Comparison of ENCODE assay signal across 8 cellular contexts in genomic region chr11:5809122-5809519, GRCh38. TPM values are rescaled to one million over a fixed set of nuclear protein-coding genes. Genes with fewer than 3 reads are reported as not detected.
A peak's percentile ranks its signal among the peaks of the same experiment; 100 is the strongest.
DNase-seq lines count a peak whose midpoint lies in the region; ATAC-seq and TF ChIP-seq lines count a peak whose summit lies in the region.

No MANE protein-coding gene starts in this region.

- ATAC-seq in GM21360 (IDR thresholded peaks at IDR 0.05; ENCODE audit: unreplicated experiment) (peak; percentile 41), HG03039 (IDR thresholded peaks at IDR 0.05; ENCODE audit: unreplicated experiment) (no peak)

- in situ Hi-C loops in ACHN (cut with HindIII; ENCODE audit: low pct_ligation_motif_present, low pct_unique_long_range_greater_than_20kb, low sequenced_read_pairs): no loop called here

- H2BK15ac ChIP-seq in neuronal stem cell (ENCODE audit: low read length): no peak overlapping the region

- H3K9ac ChIP-seq in KMS-11 (no peak overlapping the region; the same call in 1 of the 2 replicates), neuronal stem cell (ENCODE audit: low read depth, low read length, poor library complexity) (no peak overlapping the region)

- no peak overlapping the region for H3K23ac ChIP-seq in neuronal stem cell (ENCODE audit: low read depth, low read length, poor library complexity)

- H3K4me1 ChIP-seq in KMS-11 (ENCODE audit: low read depth, poor library complexity, severe bottlenecking): no peaks in the 10 kb centered on the region
- peaks cover 0 to 3% of the 10 kb centered on the region in 2 donors for H3K4me1 ChIP-seq in neuronal stem cell (ENCODE audit: control insufficient read depth in 2 of 2, insufficient read depth in 1 of 2, low read depth in 1 of 2, low read length in 2 of 2)
- H3K4me1 ChIP-seq in SJCRH30: no peaks in the 10 kb centered on the region

- WGBS in neuronal stem cell (ENCODE audit: extremely low coverage in 2 of 2, insufficient read length in 2 of 2, insufficient replicate concordance in 1 of 2), 2 donors: no CpG with 5 or more reads among the region's 5 CpGs

- H3K27me3 ChIP-seq in KMS-11 (ENCODE audit: insufficient read depth, low read depth) (no peaks in the 10 kb centered on the region), dorsolateral prefrontal cortex (peaks cover 0 to 18% (median 0%) of the 10 kb centered on the region in 45 donors), neuronal stem cell (ENCODE audit: control insufficient read depth in 3 of 3, insufficient read depth in 3 of 3, low read depth in 1 of 3, low read length in 3 of 3) (no peaks in the 10 kb centered on the region), SJCRH30 (peaks cover 11% of the 10 kb centered on the region)

- no peaks in the 10 kb centered on the region for H3K36me3 ChIP-seq in KMS-11 (ENCODE audit: insufficient read depth)
- H3K36me3 ChIP-seq in neuronal stem cell (replicated peaks in 1 of 2; ENCODE audit: control insufficient read depth in 2 of 2, insufficient read depth in 2 of 2, low read length in 2 of 2): no peaks in the 10 kb centered on the region
- no peaks in the 10 kb centered on the region for H3K36me3 ChIP-seq in SJCRH30

- H3K14ac ChIP-seq in neuronal stem cell (ENCODE audit: low read length): no peak overlapping the region

- H3K4me3 ChIP-seq in KMS-11 (IDR thresholded peaks at IDR 0.05; ENCODE audit: insufficient read depth, low read depth, low read length) (no peak overlapping the region), dorsolateral prefrontal cortex (peak overlapping the region; percentile 11 to 68 (median 51)), neuronal stem cell (ENCODE audit: low read length in 2 of 2) (no peak overlapping the region), SJCRH30 (no peak overlapping the region)

- intact Hi-C loops in dorsolateral prefrontal cortex (cut with DNase I) (loop anchor here (5.0 to 10.0 kb wide), 4 partner anchors 332 to 687 kb away; no protein-coding TSS in a partner anchor), posterior vena cava (cut with DNase I) (no loop called here)

- no peaks in the 10 kb centered on the region for H3K79me2 ChIP-seq in KMS-11 (ENCODE audit: insufficient read depth, low read depth)

- H2BK5ac ChIP-seq in neuronal stem cell (ENCODE audit: low read length): no peak overlapping the region

- no peak overlapping the region for H4K91ac ChIP-seq in neuronal stem cell (ENCODE audit: low read depth, low read length, poor library complexity)

- DNase-seq in ACHN (peak; percentile 8), dorsolateral prefrontal cortex (no peak), neuronal stem cell (ENCODE audit: low spot score) (no peak), posterior vena cava (ENCODE audit: low spot score) (no peak), SJCRH30 (no peak)

- no peaks in the 10 kb centered on the region for H4K20me1 ChIP-seq in KMS-11 (ENCODE audit: insufficient read depth)

- no peak overlapping the region for H2BK120ac ChIP-seq in neuronal stem cell (ENCODE audit: low read depth, low read length)

- no peak overlapping the region for H3K18ac ChIP-seq in neuronal stem cell (ENCODE audit: low read length)

- TF ChIP-seq CTCF in KMS-11 (conservative IDR thresholded peaks at IDR 0.05; ENCODE audit: low read depth, low read length) (no peak), dorsolateral prefrontal cortex (IDR thresholded peaks at IDR 0.05 in 54 of 56, conservative IDR thresholded peaks at IDR 0.05 in 2 of 56; ENCODE audit: low read depth in 1 of 56, partially characterized antibody in 56 of 56) (no peak)

- no peak overlapping the region for H3K4ac ChIP-seq in neuronal stem cell (ENCODE audit: low read length)

- H3K4me2 ChIP-seq in KMS-11 (peak overlapping the region; percentile 36; the same call in 1 of the 2 replicates), neuronal stem cell (ENCODE audit: insufficient read depth, low read length, poor library complexity, severe bottlenecking) (no peak overlapping the region)

- no peak overlapping the region for H2BK12ac ChIP-seq in neuronal stem cell (ENCODE audit: low read length)

- no peak overlapping the region for H4K8ac ChIP-seq in neuronal stem cell (ENCODE audit: low read depth, low read length)

- H2AFZ ChIP-seq in KMS-11 (ENCODE audit: low read depth) (peak overlapping the region; percentile 73), neuronal stem cell (ENCODE audit: low read length) (peak overlapping the region; percentile 62)

- H3K27ac ChIP-seq in KMS-11 (no peak overlapping the region), dorsolateral prefrontal cortex (no peak overlapping the region), neuronal stem cell (replicated peaks; ENCODE audit: low read length) (no peak overlapping the region), SJCRH30 (no peak overlapping the region)

- H3K9me3 ChIP-seq in neuronal stem cell (replicated peaks in 1 of 2; ENCODE audit: control insufficient read depth in 2 of 2, insufficient read depth in 1 of 2, low read depth in 1 of 2, low read length in 2 of 2): no peaks in the 10 kb centered on the region
- H3K9me3 ChIP-seq in SJCRH30 (replicated peaks): no peaks in the 10 kb centered on the region

- no peaks in the 10 kb centered on the region for H3K79me1 ChIP-seq in neuronal stem cell (ENCODE audit: low read depth, low read length)

- no peak overlapping the region for H2AK5ac ChIP-seq in neuronal stem cell (ENCODE audit: low read depth, low read length)

RNA-seq across cellular contexts. Expression of gene OR52N2, which starts 0.4 kb away (rescaled TPM):
- under 1 TPM in 2 of 120 experiments, not detected in 118; 0.35 to 0.47 TPM for total RNA-seq in dorsolateral prefrontal cortex
- polyA plus RNA-seq in neuronal stem cell (2013, experiment 1 of 2): 0.03 TPM
- not detected for polyA plus RNA-seq in neuronal stem cell (2013, experiment 2 of 2)
- not detected for total RNA-seq in posterior vena cava
- not detected in 2 replicates for total RNA-seq in SJCRH30 (2014; rRNA removed; shearing (Covaris generic))

RNA-seq across cellular contexts. Expression of gene OR52N1, which starts 18.1 kb away (rescaled TPM):
- total RNA-seq in dorsolateral prefrontal cortex (1 to 10 TPM in 1 of 120 experiments, under 1 TPM in 47, not detected in 72; 0.16 to 1.0 (median 0.34) TPM), posterior vena cava (not detected)
- polyA plus RNA-seq in neuronal stem cell (2013, experiment 1 of 2): not detected
- polyA plus RNA-seq in neuronal stem cell (2013, experiment 2 of 2): not detected
- total RNA-seq in SJCRH30 (2014; rRNA removed; shearing (Covaris generic)): not detected in 2 replicates

RNA-seq across cellular contexts. Expression of gene OR52N5, which starts 26.0 kb away (rescaled TPM):
- under 1 TPM in 17 of 120 experiments, not detected in 103; 0.14 to 0.82 (median 0.29) TPM for total RNA-seq in dorsolateral prefrontal cortex
- not detected for polyA plus RNA-seq in neuronal stem cell (2013, experiment 1 of 2)
- polyA plus RNA-seq in neuronal stem cell (2013, experiment 2 of 2): not detected
- not detected for total RNA-seq in posterior vena cava
- total RNA-seq in SJCRH30 (2014; rRNA removed; shearing (Covaris generic)): not detected in 2 replicates

RNA-seq across cellular contexts. Expression of gene OR52E6, which starts 32.6 kb away (rescaled TPM):
- total RNA-seq in dorsolateral prefrontal cortex (1 to 10 TPM in 2 of 120 experiments, under 1 TPM in 3, not detected in 115; 0.49 to 1.2 (median 0.74) TPM), posterior vena cava (not detected)
- not detected for polyA plus RNA-seq in neuronal stem cell (2013, experiment 1 of 2)
- polyA plus RNA-seq in neuronal stem cell (2013, experiment 2 of 2): not detected
- not detected in 2 replicates for total RNA-seq in SJCRH30 (2014; rRNA removed; shearing (Covaris generic))

RNA-seq across cellular contexts. Expression of gene OR52E8, which starts 48.4 kb away (rescaled TPM):
- 1 to 10 TPM in 1 of 120 experiments, under 1 TPM in 7, not detected in 112; 0.45 to 1.3 (median 0.59) TPM for total RNA-seq in dorsolateral prefrontal cortex
- not detected for polyA plus RNA-seq in neuronal stem cell (2013, experiment 1 of 2)
- not detected for polyA plus RNA-seq in neuronal stem cell (2013, experiment 2 of 2)
- not detected for total RNA-seq in posterior vena cava
- total RNA-seq in SJCRH30 (2014; rRNA removed; shearing (Covaris generic)): not detected in 2 replicates

Comparison
In these comparisons a context has a peak if more than half of its experiments do, and no peak if none do; other contexts are left out.
1. H3K4me3 ChIP-seq: peak in dorsolateral prefrontal cortex (59 of 59); none in KMS-11 (single experiment), neuronal stem cell (0 of 2) and SJCRH30 (single experiment).
2. intact Hi-C loops: an anchor here in dorsolateral prefrontal cortex (5.0 to 10.0 kb wide); none called in posterior vena cava.